8 cellular contexts compared by ENCODE assay signal in genomic region chr12:53675701-53676607, GRCh38. TPM values are rescaled to one million over a fixed set of nuclear protein-coding genes. Genes with fewer than 3 reads are reported as not detected.
DNase-seq lines count a peak whose midpoint lies in the region; ATAC-seq and TF ChIP-seq lines count a peak whose summit lies in the region.

ATP5MC2 (minus strand) TSS chr12:53676083; CDS start chr12:53672614, 3,469 bp downstream.

- peaks cover 11% of the 10 kb centered on the region for H3K36me3 ChIP-seq in PC-9 (ENCODE audit: low read depth)
- H3K36me3 ChIP-seq in mucosa of rectum (ENCODE audit: control insufficient read depth in 2 of 2, insufficient read depth in 2 of 2, low read length in 2 of 2): peaks cover 12 to 14% of the 10 kb centered on the region in 2 donors

- H3K27ac ChIP-seq in PC-9: peak within 1 kb of the TSS; percentile 75
- peak within 1 kb of the TSS; percentile 92 for H3K27ac ChIP-seq in mucosa of rectum (ENCODE audit: low read depth in 2 of 2, low read length in 2 of 2)

- H3K4me1 ChIP-seq in PC-9 (replicated peaks; ENCODE audit: insufficient read depth) (peaks cover 15% of the 10 kb centered on the region), mucosa of rectum (ENCODE audit: control insufficient read depth in 2 of 2, insufficient read depth in 2 of 2, low read length in 2 of 2) (peaks cover 16 to 20% of the 10 kb centered on the region in 2 donors)

- intact Hi-C loops in PC-9 (cut with micrococcal nuclease; ENCODE audit: unreplicated experiment): loop anchor here (1.0 to 5.0 kb wide), 3 partner anchors 50 to 354 kb away; partner anchors contain the start of genes AAAS and ATF7

- H4K20me1 ChIP-seq in PC-9 (ENCODE audit: insufficient read depth): no peaks in the 10 kb centered on the region

- H3K79me2 ChIP-seq in PC-9 (ENCODE audit: low read depth): peaks cover 19% of the 10 kb centered on the region

- CTCF ChIA-PET in PC-9 (lab: Charles Lee): interaction anchor here (0.5 to 1.4 kb wide), 6 partner anchors 13 to 175 kb away, joined by 3 to 7 read pairs (median 4); partner anchors contain the start of gene TARBP2

- POLR2A ChIA-PET in PC-9 (lab: Charles Lee; ENCODE audit: unreplicated experiment): interaction anchor here (0.5 to 0.7 kb wide), 8 partner anchors 50 to 670 kb away, joined by 3 to 6 read pairs (median 4); partner anchors contain the start of genes EIF4B and TARBP2

- BruUV-seq in PC-9 (replicated peaks; lab: Mats Ljungman, UMichigan): no TSS peak

- H3K9me2 ChIP-seq in PC-9 (ENCODE audit: insufficient read depth): no peaks in the 10 kb centered on the region

- TF ChIP-seq CTCF in PC-9 (conservative IDR thresholded peaks at IDR 0.05) (peak; percentile 92), epithelial cell of proximal tubule (conservative IDR thresholded peaks at IDR 0.05; ENCODE audit: low read depth, low read length) (peak; percentile 99)

- in situ Hi-C loops in KBM-7 (cut with MboI; ENCODE audit: low pct_unique_long_range_greater_than_20kb, low sequenced_read_pairs): no loop called here

- no peaks in the 10 kb centered on the region for H3K27me3 ChIP-seq in PC-9 (ENCODE audit: insufficient read depth, low read depth)
- peaks cover 0 to 7% of the 10 kb centered on the region in 2 donors for H3K27me3 ChIP-seq in mucosa of rectum (ENCODE audit: control insufficient read depth in 2 of 2, insufficient read depth in 2 of 2, low read length in 2 of 2)

- peak within 1 kb of the TSS; percentile 91 for H3K9ac ChIP-seq in mucosa of rectum (ENCODE audit: low read depth in 1 of 2, low read length in 2 of 2)

- H2AFZ ChIP-seq in PC-9: peak within 1 kb of the TSS; percentile 87

- H3K4me2 ChIP-seq in PC-9: peak within 1 kb of the TSS; percentile 98

- H3K4me3 ChIP-seq in PC-9: peak within 1 kb of the TSS; percentile 86
- H3K4me3 ChIP-seq in epithelial cell of proximal tubule (ENCODE audit: low read depth, low read length): peak within 1 kb of the TSS; percentile 100
- H3K4me3 ChIP-seq in mucosa of rectum (ENCODE audit: low read length in 2 of 2): peak within 1 kb of the TSS; percentile 96 to 100

- ATAC-seq in GM21717 (IDR thresholded peaks at IDR 0.05; ENCODE audit: unreplicated experiment): peak; percentile 93

- 0 out of 2 replicates have a peak, but pooled peaks cover 4% of the 10 kb centered on the region for H3F3A ChIP-seq in PC-9 (ENCODE audit: insufficient read depth, low read depth)

- H3K9me3 ChIP-seq in PC-9 (ENCODE audit: insufficient read depth, low read depth) (no peaks in the 10 kb centered on the region), mucosa of rectum (ENCODE audit: control insufficient read depth in 2 of 2, low read length in 2 of 2) (no peaks in the 10 kb centered on the region)

- peak; percentile 87 for DNase-seq in DMS79 treated with DMSO at 0.1 percent for 48 hours (lab: John Stamatoyannopoulos, UW)
- DNase-seq in KBM-7: peak; percentile 100
- peak; percentile 93 to 97 for DNase-seq in PC-9
- DNase-seq in activated T-cell treated with anti-CD3 and anti-CD28 coated beads, Interleukin-2, amount 50 U/mL, for 1 hour: peak; percentile 95
- DNase-seq in epithelial cell of proximal tubule (ENCODE audit: low read depth): peak; percentile 78
- peak; percentile 97 for DNase-seq in stimulated activated CD8-positive, alpha-beta memory T cell treated with anti-CD3 and anti-CD28 coated beads, Interleukin-4, amount 100 ng/mL, for 48 hours

RNA-seq across cellular contexts. Expression of gene ATP5MC2, which starts in this region (rescaled TPM):
- 270 and 280 TPM in 2 replicates for total RNA-seq in PC-9 (2021)
- total RNA-seq in epithelial cell of proximal tubule: 311 and 313 TPM in 2 replicates

Comparison
In these comparisons a context has a peak if more than half of its experiments do, and no peak if none do; other contexts are left out.
1. Peak in every context shown above with its lines: DNase-seq, ATAC-seq, H3K4me3 ChIP-seq and H3K27ac ChIP-seq.